ENCODE assay signal across 8 cellular contexts in genomic region chrX:71533850-71534515, GRCh38. TPM values are rescaled to one million over a fixed set of nuclear protein-coding genes. Genes with fewer than 3 reads are reported as not detected.
DNase-seq lines count a peak whose midpoint lies in the region; ATAC-seq, FAIRE-seq and TF ChIP-seq lines count a peak whose summit lies in the region.

No MANE protein-coding gene starts in this region.

- H4K20me1 ChIP-seq in MM.1S (ENCODE audit: insufficient read depth, low read length): peaks cover 41% of the 10 kb centered on the region

- 0 to 32% (median 5%) methylated on average over 31 of the region's 31 CpGs for WGBS in small intestine, 3 donors

- H3K4me2 ChIP-seq in MM.1S (ENCODE audit: low read depth, low read length): peak overlapping the region; percentile 68; the same call in 1 of the 2 replicates

- no peaks in the 10 kb centered on the region; the same call in none of the 2 replicates for H3K36me3 ChIP-seq in MM.1S (replicated peaks; ENCODE audit: insufficient read depth, low read length)
- H3K36me3 ChIP-seq in breast epithelium: no peaks in the 10 kb centered on the region
- no peaks in the 10 kb centered on the region for H3K36me3 ChIP-seq in small intestine (ENCODE audit: control insufficient read depth in 2 of 2, insufficient read depth in 2 of 2, low read length in 2 of 2)

- H3K36me3 Mint-ChIP-seq in immature natural killer cell: peaks cover 0 to 7% (median 0%) of the 10 kb centered on the region in 3 donors

- peaks cover 37 to 52% of the 10 kb centered on the region in 2 donors for H3K4me1 Mint-ChIP-seq in immature natural killer cell

- FAIRE-seq in small intestine (lab: Jason Lieb, UNC): no peak

- H3F3A ChIP-seq in MM.1S (ENCODE audit: insufficient read depth, low read length): peaks cover 33% of the 10 kb centered on the region

- peaks cover 0 to 7% (median 0%) of the 10 kb centered on the region in 6 donors for H3K9me3 Mint-ChIP-seq in immature natural killer cell

- intact Hi-C loops in breast epithelium (cut with DNase I; ENCODE audit: low total_unique reads): no loop called here

- TF ChIP-seq POLR2A in breast epithelium (IDR thresholded peaks at IDR 0.05): no peak

- peak overlapping the region; percentile 91 to 98 (median 96) for H3K27ac Mint-ChIP-seq in immature natural killer cell

- peaks cover 74% of the 10 kb centered on the region for H3K79me2 ChIP-seq in MM.1S (ENCODE audit: low read length)

- H3K9ac ChIP-seq in MM.1S (ENCODE audit: low read length): peak overlapping the region; percentile 98

- peak overlapping the region; percentile 97 for H3K4me3 ChIP-seq in MM.1S (ENCODE audit: low read length)
- H3K4me3 ChIP-seq in breast epithelium: peak overlapping the region; percentile 68 to 81 (median 76)
- H3K4me3 ChIP-seq in small intestine (ENCODE audit: low read depth in 1 of 2, low read length in 2 of 2): peak overlapping the region; percentile 65 to 78

- peak overlapping the region; percentile 95 to 98 (median 97) for H3K4me3 Mint-ChIP-seq in immature natural killer cell

- no peak for ATAC-seq in GM21367 (IDR thresholded peaks at IDR 0.05; ENCODE audit: unreplicated experiment)

- H3K27me3 ChIP-seq in MM.1S (replicated peaks; ENCODE audit: insufficient read depth, low read length) (no peaks in the 10 kb centered on the region), breast epithelium (peaks cover 0 to 14% of the 10 kb centered on the region in 2 donors), small intestine (ENCODE audit: control insufficient read depth in 2 of 2, insufficient read depth in 2 of 2, low read length in 2 of 2) (no peaks in the 10 kb centered on the region)

- H3K9me2 ChIP-seq in MM.1S (replicated peaks; ENCODE audit: insufficient read depth, low read length): no peaks in the 10 kb centered on the region

- H2AFZ ChIP-seq in MM.1S (ENCODE audit: low read length): no peak overlapping the region

- H3K4me1 ChIP-seq in MM.1S (ENCODE audit: low read length) (peaks cover 19% of the 10 kb centered on the region), breast epithelium (no peaks in the 10 kb centered on the region), small intestine (ENCODE audit: control insufficient read depth in 2 of 2, insufficient read depth in 1 of 2, low read depth in 1 of 2, low read length in 1 of 2) (no peaks in the 10 kb centered on the region)

- H3K27me3 Mint-ChIP-seq in immature natural killer cell (ENCODE audit: low read depth in 3 of 3): peaks cover 12 to 34% (median 25%) of the 10 kb centered on the region in 3 donors

- H3K9me3 ChIP-seq in MM.1S (replicated peaks; ENCODE audit: insufficient read depth, low read length) (no peaks in the 10 kb centered on the region), breast epithelium (no peaks in the 10 kb centered on the region), small intestine (ENCODE audit: control insufficient read depth, low read depth) (no peaks in the 10 kb centered on the region)

- DNase-seq in Daoy (ENCODE audit: low read depth) (peak; percentile 41), MM.1S (peak; percentile 54), T-helper 9 cell (peak; percentile 20), breast epithelium (ENCODE audit: low spot score in 2 of 2) (peak in 1 of 2 donors; percentile 19), immature natural killer cell (peak; percentile 51 to 62 (median 60)), small intestine (peak; percentile 36), middle frontal gyrus (ENCODE audit: extremely low spot score, low spot score) (no peak)

- TF ChIP-seq CTCF in MM.1S (IDR thresholded peaks at IDR 0.05; ENCODE audit: low read length): no peak
- no peak for TF ChIP-seq CTCF in breast epithelium (IDR thresholded peaks at IDR 0.05)

- H3K27ac ChIP-seq in MM.1S (ENCODE audit: low read length): peak overlapping the region; percentile 92; the same call in 1 of the 2 replicates
- peak overlapping the region; percentile 85 to 95 for H3K27ac ChIP-seq in breast epithelium
- peak overlapping the region; percentile 63 to 99 for H3K27ac ChIP-seq in small intestine (ENCODE audit: low read depth in 1 of 2, low read length in 1 of 2)

RNA-seq across cellular contexts. Expression of gene OGT, which starts 1.1 kb away (rescaled TPM):
- 32.4 and 44.0 TPM in 2 replicates for total RNA-seq in Daoy (2014; rRNA removed; shearing (Covaris generic))
- total RNA-seq in breast epithelium: 100 to 1,000 TPM; 169 to 345 (median 214) TPM
- 10 to 100 TPM; 26.4 to 35.5 (median 28.7) TPM for polyA plus RNA-seq in immature natural killer cell
- 10 to 100 TPM; 25.4 to 31.1 (median 27.7) TPM for polyA plus RNA-seq in small intestine

RNA-seq across cellular contexts. Expression of gene GCNA, which starts 44.3 kb away (rescaled TPM):
- 0.03 and 0.29 TPM in 2 replicates for total RNA-seq in Daoy (2014; rRNA removed; shearing (Covaris generic))
- 1 to 10 TPM; 2.3 to 3.0 (median 2.6) TPM for total RNA-seq in breast epithelium
- 1 to 10 TPM in 2 of 3 donors, under 1 TPM in 1; 0.63 to 1.8 (median 1.3) TPM for polyA plus RNA-seq in immature natural killer cell
- polyA plus RNA-seq in small intestine: 1 to 10 TPM; 1.1 to 1.6 (median 1.5) TPM
